Comparison of ENCODE assay signal across 1 cellular context in the genomic region with DNA sequence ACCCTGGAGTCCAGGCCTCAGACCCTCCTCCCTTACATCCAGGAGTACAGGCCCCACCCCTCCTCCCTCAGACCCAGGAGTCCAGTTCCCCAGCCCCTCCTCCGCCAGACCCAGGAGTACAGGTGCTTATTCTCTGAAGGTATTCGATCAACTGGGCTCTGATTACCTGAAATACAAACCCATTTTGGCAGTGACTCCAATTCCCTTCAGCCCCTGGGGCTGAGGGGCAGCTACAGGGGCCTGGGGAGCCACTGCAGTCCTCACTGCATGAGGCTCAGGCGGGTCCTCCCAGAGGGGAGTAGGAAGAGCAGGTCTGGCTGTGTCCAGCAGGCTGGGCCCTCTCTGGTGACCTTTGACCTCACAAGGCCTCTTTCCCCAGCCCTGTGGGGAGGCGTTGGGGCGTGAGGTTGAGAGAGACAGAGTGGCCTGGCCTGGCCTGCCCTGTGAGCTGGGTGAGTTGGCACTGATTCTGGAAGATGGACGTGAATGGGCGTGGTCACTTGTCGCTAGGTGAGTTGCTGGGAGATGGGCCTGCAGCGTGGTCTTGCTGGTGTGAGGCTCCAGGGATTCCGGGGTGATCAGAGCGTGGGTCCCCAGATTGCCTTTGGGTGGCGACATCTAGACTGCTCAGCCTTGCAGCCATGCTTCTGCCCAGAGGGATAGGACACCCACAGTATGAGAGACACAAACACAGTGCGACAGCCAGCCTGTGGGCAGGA.
TF ChIP-seq lines count a peak whose summit lies in the region.

No MANE protein-coding gene starts in this region.

TF ChIP-seq in WTC11, 78 proteins besides CTCF, POLR2A, EP300 and RAD21 (continued from another document):
- TF ChIP-seq ZNF219 (CRISPR knock-in tag; IDR thresholded peaks at IDR 0.05; ENCODE audit: borderline replicate concordance), result no peak
- TF ChIP-seq TP53 (CRISPR knock-in tag; IDR thresholded peaks at IDR 0.05), result no peak
- TF ChIP-seq, protein P1, sequence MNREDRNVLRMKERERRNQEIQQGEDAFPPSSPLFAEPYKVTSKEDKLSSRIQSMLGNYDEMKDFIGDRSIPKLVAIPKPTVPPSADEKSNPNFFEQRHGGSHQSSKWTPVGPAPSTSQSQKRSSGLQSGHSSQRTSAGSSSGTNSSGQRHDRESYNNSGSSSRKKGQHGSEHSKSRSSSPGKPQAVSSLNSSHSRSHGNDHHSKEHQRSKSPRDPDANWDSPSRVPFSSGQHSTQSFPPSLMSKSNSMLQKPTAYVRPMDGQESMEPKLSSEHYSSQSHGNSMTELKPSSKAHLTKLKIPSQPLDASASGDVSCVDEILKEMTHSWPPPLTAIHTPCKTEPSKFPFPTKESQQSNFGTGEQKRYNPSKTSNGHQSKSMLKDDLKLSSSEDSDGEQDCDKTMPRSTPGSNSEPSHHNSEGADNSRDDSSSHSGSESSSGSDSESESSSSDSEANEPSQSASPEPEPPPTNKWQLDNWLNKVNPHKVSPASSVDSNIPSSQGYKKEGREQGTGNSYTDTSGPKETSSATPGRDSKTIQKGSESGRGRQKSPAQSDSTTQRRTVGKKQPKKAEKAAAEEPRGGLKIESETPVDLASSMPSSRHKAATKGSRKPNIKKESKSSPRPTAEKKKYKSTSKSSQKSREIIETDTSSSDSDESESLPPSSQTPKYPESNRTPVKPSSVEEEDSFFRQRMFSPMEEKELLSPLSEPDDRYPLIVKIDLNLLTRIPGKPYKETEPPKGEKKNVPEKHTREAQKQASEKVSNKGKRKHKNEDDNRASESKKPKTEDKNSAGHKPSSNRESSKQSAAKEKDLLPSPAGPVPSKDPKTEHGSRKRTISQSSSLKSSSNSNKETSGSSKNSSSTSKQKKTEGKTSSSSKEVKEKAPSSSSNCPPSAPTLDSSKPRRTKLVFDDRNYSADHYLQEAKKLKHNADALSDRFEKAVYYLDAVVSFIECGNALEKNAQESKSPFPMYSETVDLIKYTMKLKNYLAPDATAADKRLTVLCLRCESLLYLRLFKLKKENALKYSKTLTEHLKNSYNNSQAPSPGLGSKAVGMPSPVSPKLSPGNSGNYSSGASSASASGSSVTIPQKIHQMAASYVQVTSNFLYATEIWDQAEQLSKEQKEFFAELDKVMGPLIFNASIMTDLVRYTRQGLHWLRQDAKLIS (CRISPR knock-in tag; IDR thresholded peaks at IDR 0.05; ENCODE audit: borderline replicate concordance), result no peak
- TF ChIP-seq ELF4 (CRISPR knock-in tag; IDR thresholded peaks at IDR 0.05; ENCODE audit: low read depth), result no peak
- TF ChIP-seq NFE2L1 (CRISPR knock-in tag; IDR thresholded peaks at IDR 0.05), result no peak
- no peak for TF ChIP-seq CBFB (CRISPR knock-in tag; IDR thresholded peaks at IDR 0.05; ENCODE audit: low read depth)
- no peak for TF ChIP-seq SMAD4 (CRISPR knock-in tag; IDR thresholded peaks at IDR 0.05)
TF ChIP-seq in WTC11: peak in this region for 0.
